ENCODE assay signal across 5 cellular contexts in the genomic region with DNA sequence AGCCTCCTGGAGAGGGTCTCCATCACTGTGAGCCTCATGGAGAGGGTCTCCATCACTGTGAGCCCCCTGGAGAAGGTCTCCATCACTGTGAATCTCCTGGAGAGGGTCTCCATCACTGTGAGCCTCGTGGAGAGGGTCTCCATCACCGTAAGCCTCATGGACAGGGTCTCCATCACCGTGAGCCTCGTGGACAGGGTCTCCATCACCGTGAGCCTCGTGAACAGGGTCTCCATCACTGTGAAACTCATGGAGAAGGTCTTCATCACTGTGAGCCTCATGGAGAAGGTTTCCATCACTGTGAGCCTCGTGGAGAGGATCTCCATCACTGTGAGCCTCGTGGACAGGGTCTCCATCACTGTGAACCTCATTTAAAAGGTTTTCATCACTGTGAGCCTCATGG.
"Had no signal": no experiment of that assay in that cellular context is flagged by ENCODE, and none has a peak within 500 bp of the region (broad histone marks: within the 10 kb centered on the region; RNA-seq: fewer than 3 reads in every experiment).

No MANE protein-coding gene starts in this region.

- DNase-seq: H9, HCEC 1CT, IMR-90 had no signal

- ATAC-seq: GM23338, K562 had no signal

- H3K27ac Mint-ChIP-seq: GM23338, H9 had no signal

- H3K4me3 ChIP-seq: GM23338, K562 had no signal

- H3K4me3 Mint-ChIP-seq: GM23338, H9 had no signal

- H3K4me1 Mint-ChIP-seq: GM23338, H9 had no signal

- H3K4me2 ChIP-seq: GM23338 had no signal

- H2AFZ ChIP-seq: GM23338 had no signal
